In genomic region chr3:33949074-33949473, GRCh38 we compare ENCODE assay signal across 21 cellular contexts.
DNase-seq lines count a peak whose midpoint lies in the region; TF ChIP-seq lines count a peak whose summit lies in the region.
"Had no signal": no experiment of that assay in that cellular context is flagged by ENCODE, and none has a peak within 500 bp of the region (broad histone marks: within the 10 kb centered on the region; RNA-seq: fewer than 3 reads in every experiment).

No MANE protein-coding gene starts in this region.

- H3K79me2 ChIP-seq in mammary epithelial cell (ENCODE audit: insufficient read depth, low read length), result no peaks in the 10 kb centered on the region
- H3K79me2 ChIP-seq in neural cell (replicated peaks; ENCODE audit: insufficient read depth, low read length), result no peaks in the 10 kb centered on the region
- no peaks in the 10 kb centered on the region for H3K79me2 ChIP-seq in SK-N-SH (ENCODE audit: insufficient read depth)

- in situ Hi-C loops in mammary epithelial cell (cut with MboI; ENCODE audit: low sequenced_read_pairs in 2 of 2), result no loop called here

- no peaks in the 10 kb centered on the region for H3K36me3 ChIP-seq in mammary epithelial cell (ENCODE audit: insufficient read depth, low read length)
- H3K36me3 ChIP-seq in esophagus muscularis mucosa, result no peaks in the 10 kb centered on the region
- no peaks in the 10 kb centered on the region for H3K36me3 ChIP-seq in neural cell (ENCODE audit: insufficient read depth, low read length)
- H3K36me3 ChIP-seq in SK-N-SH (replicated peaks in 1 of 2; ENCODE audit: control insufficient read depth in 1 of 2, insufficient read depth in 2 of 2, low read length in 1 of 2), result no peaks in the 10 kb centered on the region
- H3K36me3 ChIP-seq: BE2C; BLaER1 treated with 17β-estradiol and CSF1 and Interleukin-3, amounts not matched to agents 10 nM and 100 nM; HAP-1 had no signal

- H3K9me2 ChIP-seq in neural cell (ENCODE audit: insufficient read depth, low read length) (no peaks in the 10 kb centered on the region), SK-N-SH (no peaks in the 10 kb centered on the region)

- H3K4me2 ChIP-seq in mammary epithelial cell (ENCODE audit: insufficient read depth, low read depth, low read length) (no peak overlapping the region), neural cell (ENCODE audit: low read length) (no peak overlapping the region), SK-N-SH (no peak overlapping the region)
- H3K4me2 ChIP-seq: BLaER1 treated with 17β-estradiol and CSF1 and Interleukin-3, amounts not matched to agents 10 nM and 100 nM had no signal

- no peak for TF ChIP-seq POLR2A in esophagus muscularis mucosa (IDR thresholded peaks at IDR 0.05; ENCODE audit: low read depth)

- H3K4me3 ChIP-seq in mammary epithelial cell (replicated peaks in 1 of 3; ENCODE audit: insufficient read depth in 1 of 3, low read depth in 2 of 3, low read length in 3 of 3), result no peak overlapping the region
- H3K4me3 ChIP-seq in esophagus muscularis mucosa, result no peak overlapping the region
- H3K4me3 ChIP-seq in neural cell (ENCODE audit: low read length), result no peak overlapping the region
- H3K4me3 ChIP-seq in SK-N-SH (ENCODE audit: low read depth in 2 of 2, low read length in 1 of 2), result no peak overlapping the region
- H3K4me3 ChIP-seq: BLaER1 treated with 17β-estradiol and CSF1 and Interleukin-3, amounts not matched to agents 10 nM and 100 nM; HAP-1 had no signal

- intact Hi-C loops in mammary epithelial cell (cut with micrococcal nuclease), result no loop called here
- intact Hi-C loops in MCF 10A (cut with micrococcal nuclease), result no loop called here
- intact Hi-C loops in esophagus muscularis mucosa (cut with DNase I), result no loop called here

- H3F3A ChIP-seq in neural cell (ENCODE audit: insufficient read depth, low read length, poor library complexity, severe bottlenecking) (no peaks in the 10 kb centered on the region), SK-N-SH (replicated peaks; ENCODE audit: insufficient read depth) (no peaks in the 10 kb centered on the region)

- TF ChIP-seq EP300 in esophagus muscularis mucosa (IDR thresholded peaks at IDR 0.05) (no peak), neural cell (conservative IDR thresholded peaks at IDR 0.05; ENCODE audit: poor library complexity, severe bottlenecking) (no peak), SK-N-SH (IDR thresholded peaks at IDR 0.05; ENCODE audit: borderline replicate concordance in 1 of 2, low read depth in 1 of 2, low read length in 1 of 2) (no peak)

- H3K27ac ChIP-seq in mammary epithelial cell (ENCODE audit: insufficient read depth, low read depth, low read length), result no peak overlapping the region
- no peak overlapping the region for H3K27ac ChIP-seq in esophagus muscularis mucosa (replicated peaks in 1 of 4)
- peak overlapping the region; percentile 43 for H3K27ac ChIP-seq in neural cell (ENCODE audit: low read length)
- no peak overlapping the region for H3K27ac ChIP-seq in SK-N-SH (ENCODE audit: low read depth in 2 of 2, low read length in 1 of 2)
- H3K27ac ChIP-seq: 22Rv1; BLaER1 treated with 17β-estradiol and CSF1 and Interleukin-3, amounts not matched to agents 10 nM and 100 nM had no signal

- DNase-seq in mammary epithelial cell (peak; percentile 16), MCF 10A (ENCODE audit: unreplicated experiment) (no peak), esophagus muscularis mucosa (ENCODE audit: extremely low spot score) (peak; percentile 79), RPMI8226 (no peak), SK-N-SH (no peak)
- DNase-seq: ACHN; AML-193; BE2C; CD4-positive, alpha-beta T cell; CD8-positive, alpha-beta memory T cell; DMS 273 treated with DMSO at 0.1 percent for 48 hours; DMS79; EL; GDM1; GOT3; HFFc6 had no signal

- H3K27me3 ChIP-seq in mammary epithelial cell (ENCODE audit: insufficient read depth, low read length) (no peaks in the 10 kb centered on the region), esophagus muscularis mucosa (no peaks in the 10 kb centered on the region), neural cell (ENCODE audit: insufficient read depth, low read depth, low read length) (no peaks in the 10 kb centered on the region), SK-N-SH (ENCODE audit: insufficient read depth) (no peaks in the 10 kb centered on the region; the same call in 1 of the 2 replicates)
- H3K27me3 ChIP-seq: BE2C; BLaER1 treated with 17β-estradiol and CSF1 and Interleukin-3, amounts not matched to agents 10 nM and 100 nM had no signal

- no peak overlapping the region for H2AFZ ChIP-seq in mammary epithelial cell (ENCODE audit: low read depth, low read length)
- H2AFZ ChIP-seq in neural cell (ENCODE audit: low read depth, low read length), result no peak overlapping the region
- no peak overlapping the region for H2AFZ ChIP-seq in SK-N-SH (ENCODE audit: low read depth)

- H3K9me3 Mint-ChIP-seq in MCF 10A (ENCODE audit: unreplicated experiment), result no peaks in the 10 kb centered on the region
- H3K9me3 Mint-ChIP-seq: CD4-positive, alpha-beta T cell; CD8-positive, alpha-beta memory T cell; HFFc6 had no signal

- no peak overlapping the region for H3K27ac Mint-ChIP-seq in MCF 10A (ENCODE audit: low read depth, unreplicated experiment)
- H3K27ac Mint-ChIP-seq: CD14-positive monocyte; CD4-positive, alpha-beta T cell; CD8-positive, alpha-beta memory T cell; HFFc6 had no signal

- dilution Hi-C loops in mammary epithelial cell (cut with HindIII; ENCODE audit: low sequenced_read_pairs), result no loop called here

- H3K9me3 ChIP-seq in mammary epithelial cell (replicated peaks; ENCODE audit: insufficient read depth, low read length) (no peaks in the 10 kb centered on the region), esophagus muscularis mucosa (no peaks in the 10 kb centered on the region), neural cell (ENCODE audit: low read length) (no peaks in the 10 kb centered on the region), SK-N-SH (no peaks in the 10 kb centered on the region)
- H3K9me3 ChIP-seq: BE2C; BLaER1 treated with 17β-estradiol and CSF1 and Interleukin-3, amounts not matched to agents 10 nM and 100 nM; HAP-1 had no signal

- BruUV-seq in mammary epithelial cell (replicated peaks; lab: Mats Ljungman, UMichigan) (no TSS peak), MCF 10A (replicated peaks; lab: Mats Ljungman, UMichigan) (no TSS peak)

- H3K4me3 Mint-ChIP-seq in MCF 10A (ENCODE audit: unreplicated experiment), result no peak overlapping the region
- H3K4me3 Mint-ChIP-seq: CD14-positive monocyte; CD4-positive, alpha-beta T cell; CD8-positive, alpha-beta memory T cell; HFFc6 had no signal

- CTCF ChIA-PET in mammary epithelial cell (lab: Charles Lee; ENCODE audit: low non-redundant PET) (interaction anchor here (1.1 kb wide), 1 partner anchor 65 kb away, joined by 4 read pairs; no protein-coding TSS in a partner anchor), MCF 10A (lab: Yijun Ruan, JAX) (no interaction called here), SK-N-SH (lab: Yijun Ruan, JAX) (interaction anchor here (1.0 to 3.7 kb wide), 3 partner anchors 8 to 66 kb away, joined by 3 to 7 read pairs (median 6); no protein-coding TSS in a partner anchor)

- H3K9ac ChIP-seq in mammary epithelial cell (ENCODE audit: insufficient read depth, low read length) (no peak overlapping the region), neural cell (ENCODE audit: low read length) (no peak overlapping the region), SK-N-SH (no peak overlapping the region)
- H3K9ac ChIP-seq: BLaER1 treated with 17β-estradiol and CSF1 and Interleukin-3, amounts not matched to agents 10 nM and 100 nM had no signal

- 17% methylated on average over 1 of the region's 1 CpG for WGBS in mammary epithelial cell (ENCODE audit: low coverage, missing lambda C conversion rate)
- 25% methylated on average over 1 of the region's 1 CpG for WGBS in esophagus muscularis mucosa
- 0% methylated on average over 1 of the region's 1 CpG for WGBS in SK-N-SH (ENCODE audit: low lambda C conversion rate)

- H3K27me3 Mint-ChIP-seq in MCF 10A (ENCODE audit: insufficient read depth, unreplicated experiment), result peaks cover 49% of the 10 kb centered on the region
- H3K27me3 Mint-ChIP-seq: CD4-positive, alpha-beta T cell had no signal

- POLR2A ChIA-PET in MCF 10A (lab: Yijun Ruan, JAX), result no interaction called here
- POLR2A ChIA-PET in SK-N-SH (lab: Yijun Ruan, JAX), result no interaction called here

- H3K36me3 Mint-ChIP-seq in MCF 10A (ENCODE audit: insufficient read depth, unreplicated experiment), result no peaks in the 10 kb centered on the region
- H3K36me3 Mint-ChIP-seq: CD14-positive monocyte; CD8-positive, alpha-beta memory T cell had no signal

- no peak for TF ChIP-seq CTCF in mammary epithelial cell (conservative IDR thresholded peaks at IDR 0.05 in 1 of 2, IDR thresholded peaks at IDR 0.05 in 1 of 2; ENCODE audit: extremely low read depth in 1 of 2, insufficient read depth in 1 of 2, low read depth in 1 of 2, low read length in 2 of 2)
- TF ChIP-seq CTCF in MCF 10A (IDR thresholded peaks at IDR 0.05; ENCODE audit: unreplicated experiment), result no peak
- no peak for TF ChIP-seq CTCF in esophagus muscularis mucosa (IDR thresholded peaks at IDR 0.05)
- TF ChIP-seq CTCF in neural cell (IDR thresholded peaks at IDR 0.05; ENCODE audit: poor library complexity, severe bottlenecking), result no peak
- no peak for TF ChIP-seq CTCF in SK-N-SH (IDR thresholded peaks at IDR 0.05)

- no peaks in the 10 kb centered on the region for H3K4me1 ChIP-seq in mammary epithelial cell (ENCODE audit: insufficient read depth, low read length)
- H3K4me1 ChIP-seq in esophagus muscularis mucosa, result no peaks in the 10 kb centered on the region
- no peaks in the 10 kb centered on the region for H3K4me1 ChIP-seq in SK-N-SH (ENCODE audit: control insufficient read depth in 1 of 2, insufficient read depth in 2 of 2, low read depth in 1 of 2, low read length in 1 of 2)
- H3K4me1 ChIP-seq: BE2C; BLaER1 treated with 17β-estradiol and CSF1 and Interleukin-3, amounts not matched to agents 10 nM and 100 nM; HAP-1 had no signal

- TF ChIP-seq RAD21 in neural cell (conservative IDR thresholded peaks at IDR 0.05) (no peak), SK-N-SH (IDR thresholded peaks at IDR 0.05; ENCODE audit: low read length) (no peak)

- no peaks in the 10 kb centered on the region for H3K4me1 Mint-ChIP-seq in MCF 10A (ENCODE audit: insufficient read depth, unreplicated experiment)
- H3K4me1 Mint-ChIP-seq: CD14-positive monocyte; CD8-positive, alpha-beta memory T cell had no signal

- H4K20me1 ChIP-seq in mammary epithelial cell (ENCODE audit: insufficient read depth, low read length) (no peaks in the 10 kb centered on the region), neural cell (ENCODE audit: insufficient read depth) (no peaks in the 10 kb centered on the region), SK-N-SH (ENCODE audit: insufficient read depth) (no peaks in the 10 kb centered on the region)
- H4K20me1 ChIP-seq: BLaER1 treated with 17β-estradiol and CSF1 and Interleukin-3, amounts not matched to agents 10 nM and 100 nM had no signal

TF ChIP-seq in SK-N-SH, 30 proteins besides CTCF, POLR2A, EP300 and RAD21 (continues in another document):
- no peak for TF ChIP-seq POLR2AphosphoS5 (IDR thresholded peaks at IDR 0.05; ENCODE audit: low read depth, low read length)
- TF ChIP-seq SIN3A (IDR thresholded peaks at IDR 0.05; ENCODE audit: borderline replicate concordance, low read depth, low read length), result no peak

Comparison
In these comparisons a context has a peak if more than half of its experiments do, and no peak if none do; other contexts are left out.
1. DNase-seq: peak in mammary epithelial cell (single experiment) and esophagus muscularis mucosa (single experiment); none in MCF 10A (single experiment), RPMI8226 (single experiment) and SK-N-SH (single experiment).